Comparison of ENCODE assay signal across 19 cellular contexts in the genomic region with DNA sequence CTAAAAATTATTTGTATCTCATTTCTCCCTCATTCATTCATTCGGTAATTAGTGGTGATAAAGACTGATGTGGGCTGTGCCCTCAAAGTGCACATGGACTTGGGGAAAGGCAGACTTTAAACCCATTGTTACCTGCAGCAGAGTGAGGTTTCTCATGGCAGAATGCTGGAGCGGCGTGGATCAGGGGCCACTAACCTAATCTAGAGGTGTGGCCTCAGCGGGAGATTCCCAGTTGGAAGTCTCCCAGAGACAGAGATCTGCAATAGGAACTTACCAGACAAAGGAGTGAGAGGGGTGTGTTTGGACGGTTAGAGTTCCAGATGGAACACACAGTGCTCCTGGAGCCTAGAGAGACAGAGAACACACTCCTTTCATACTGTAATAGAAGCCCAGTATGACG.
DNase-seq lines count a peak whose midpoint lies in the region; ATAC-seq and TF ChIP-seq lines count a peak whose summit lies in the region.
"Had no signal": no experiment of that assay in that cellular context is flagged by ENCODE, and none has a peak within 500 bp of the region (broad histone marks: within the 10 kb centered on the region; RNA-seq: fewer than 3 reads in every experiment).

No MANE protein-coding gene starts in this region.

- H3K27me3 Mint-ChIP-seq in central memory CD8-positive, alpha-beta T cell = no peaks in the 10 kb centered on the region
- H3K27me3 Mint-ChIP-seq in neural crest cell (ENCODE audit: low read depth) = no peaks in the 10 kb centered on the region
- H3K27me3 Mint-ChIP-seq: CD4-positive, CD25-positive, alpha-beta regulatory T cell had no signal

- peaks cover 50% of the 10 kb centered on the region for H3K36me3 Mint-ChIP-seq in central memory CD8-positive, alpha-beta T cell (ENCODE audit: insufficient read depth)
- H3K36me3 Mint-ChIP-seq in neural crest cell (ENCODE audit: low read depth) = peaks cover 38% of the 10 kb centered on the region

- no peaks in the 10 kb centered on the region for H3K27me3 ChIP-seq in breast epithelium
- H3K27me3 ChIP-seq: BE2C had no signal

- H3K4me3 Mint-ChIP-seq in central memory CD8-positive, alpha-beta T cell = no peak overlapping the region
- no peak overlapping the region for H3K4me3 Mint-ChIP-seq in neural crest cell
- H3K4me3 Mint-ChIP-seq: CD8-positive, alpha-beta memory T cell had no signal

- no peaks in the 10 kb centered on the region for H3K9me3 Mint-ChIP-seq in central memory CD8-positive, alpha-beta T cell
- H3K9me3 Mint-ChIP-seq in neural crest cell = no peaks in the 10 kb centered on the region
- H3K9me3 Mint-ChIP-seq: CD4-positive, CD25-positive, alpha-beta regulatory T cell; CD8-positive, alpha-beta memory T cell had no signal

- TF ChIP-seq POLR2A in breast epithelium (IDR thresholded peaks at IDR 0.05) = no peak

- no peak overlapping the region for H3K4me3 ChIP-seq in breast epithelium
- H3K4me3 ChIP-seq: HAP-1, K562 had no signal

- TF ChIP-seq CTCF in neural crest cell (conservative IDR thresholded peaks at IDR 0.05) = no peak
- TF ChIP-seq CTCF in breast epithelium (IDR thresholded peaks at IDR 0.05) = no peak

- H3K9me3 ChIP-seq in breast epithelium = no peaks in the 10 kb centered on the region
- H3K9me3 ChIP-seq: BE2C, HAP-1 had no signal

- no peak overlapping the region for H3K27ac ChIP-seq in breast epithelium

- no peak for ATAC-seq in central memory CD8-positive, alpha-beta T cell (replicated peaks; ENCODE audit: extremely low read depth, poor library complexity, severe bottlenecking)
- ATAC-seq in GM19467 (IDR thresholded peaks at IDR 0.05; ENCODE audit: unreplicated experiment) (no peak), GM21723 (IDR thresholded peaks at IDR 0.05; ENCODE audit: unreplicated experiment) (no peak)
- ATAC-seq: K562 had no signal

- in situ Hi-C loops in G401 (cut with HindIII; ENCODE audit: low sequenced_read_pairs) = no loop called here

- H3K4me1 Mint-ChIP-seq in central memory CD8-positive, alpha-beta T cell = peaks cover 5% of the 10 kb centered on the region
- H3K4me1 Mint-ChIP-seq in neural crest cell = peaks cover 12% of the 10 kb centered on the region

- H3K27ac Mint-ChIP-seq in central memory CD8-positive, alpha-beta T cell (ENCODE audit: low read depth) = peak overlapping the region; percentile 71
- H3K27ac Mint-ChIP-seq in neural crest cell (ENCODE audit: unreplicated experiment) = peak overlapping the region; percentile 40

- intact Hi-C loops in breast epithelium (cut with DNase I; ENCODE audit: low total_unique reads) = no loop called here

- no peaks in the 10 kb centered on the region for H3K4me1 ChIP-seq in breast epithelium
- H3K4me1 ChIP-seq: BE2C had no signal

- DNase-seq in ELF-1 (ENCODE audit: low read depth, low spot score) (peak; percentile 18), G401 (ENCODE audit: low spot score) (peak; percentile 57), neural crest cell (ENCODE audit: low read depth, low spot score) (no peak), breast epithelium (ENCODE audit: low spot score in 2 of 2) (no peak)
- DNase-seq in central memory CD8-positive, alpha-beta T cell (ENCODE audit: low spot score in 2 of 2) = no peak
- DNase-seq: ACHN; BE2C; CD4-positive, CD25-positive, alpha-beta regulatory T cell; CD8-positive, alpha-beta memory T cell; COR-L47; DMS 273 treated with DMSO at 0.1 percent for 48 hours; DMS53; DND-41; EL; GDM1 had no signal

- H3K36me3 ChIP-seq in breast epithelium = no peaks in the 10 kb centered on the region

Comparison
In these comparisons a context has a peak if more than half of its experiments do, and no peak if none do; other contexts are left out.
1. DNase-seq: peak in ELF-1 (single experiment) and G401 (single experiment); none in central memory CD8-positive, alpha-beta T cell (0 of 2), neural crest cell (single experiment) and breast epithelium (0 of 2).